1 cellular context compared by ENCODE assay signal in genomic region chr19:18473003-18473705, GRCh38.
A peak's percentile ranks its signal among the peaks of the same experiment; 100 is the strongest.
TF ChIP-seq lines count a peak whose summit lies in the region.

No MANE protein-coding gene starts in this region.

TF ChIP-seq in IMR-90, 13 proteins besides CTCF, POLR2A, EP300 and RAD21:
- TF ChIP-seq USF2 (IDR thresholded peaks at IDR 0.05; ENCODE audit: low read depth, low read length), result peak; percentile 74
- no peak for TF ChIP-seq BHLHE40 (IDR thresholded peaks at IDR 0.05; ENCODE audit: low read depth, low read length)
